Comparison of ENCODE assay signal across 6 cellular contexts in the genomic region with DNA sequence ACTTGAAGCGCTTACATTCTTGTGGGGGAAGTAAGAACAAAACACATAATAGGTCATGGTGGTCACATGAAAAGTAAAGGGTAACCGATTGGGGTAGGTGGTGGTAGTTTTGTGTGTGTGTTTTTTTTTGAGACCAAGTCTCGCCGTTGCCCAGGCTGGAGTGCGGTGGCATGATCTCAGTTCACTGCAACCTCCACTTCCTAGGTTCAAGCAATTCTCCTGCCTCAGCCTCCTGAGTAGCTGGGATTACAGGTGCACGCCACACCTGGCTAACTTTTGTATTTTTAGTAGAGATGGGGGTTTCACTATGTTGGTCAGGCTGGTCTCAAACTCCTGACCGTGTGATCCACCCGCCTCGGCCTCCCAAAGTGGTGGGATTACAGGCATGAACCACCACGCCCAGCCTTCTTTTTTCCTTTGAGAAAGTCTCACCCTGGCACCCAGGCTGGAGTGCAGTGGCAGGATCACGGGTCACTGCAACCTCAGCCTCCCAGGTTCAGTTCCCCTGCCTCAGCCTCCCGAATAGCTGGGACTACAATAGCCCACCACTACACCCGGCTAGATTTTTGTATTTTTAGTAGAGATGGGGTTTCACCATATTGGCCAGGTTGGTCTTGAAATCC. TPM values are rescaled to one million over a fixed set of nuclear protein-coding genes. Genes with fewer than 3 reads are reported as not detected.
DNase-seq lines count a peak whose midpoint lies in the region; ATAC-seq, FAIRE-seq and TF ChIP-seq lines count a peak whose summit lies in the region.
"Not testable (repeated sequence)": the region's sequence is repeated elsewhere in the genome, so short reads cannot be mapped to it uniquely, and the experiment has no call there.
"Had no signal": no experiment of that assay in that cellular context is flagged by ENCODE, and none has a peak within 500 bp of the region (broad histone marks: within the 10 kb centered on the region; RNA-seq: fewer than 3 reads in every experiment).

No MANE protein-coding gene starts in this region.

- TF ChIP-seq POLR2A in GM12892 (IDR thresholded peaks at IDR 0.05; ENCODE audit: low read depth, low read length), result peak; percentile 28

- intact Hi-C loops in left colon (cut with DNase I, micrococcal nuclease), result not testable (repeated sequence)

- DNase-seq in GM12892 (ENCODE audit: insufficient read length); left colon: not testable (repeated sequence)
- DNase-seq in MV-4-11 (lab: John Stamatoyannopoulos, UW), result peak; percentile 47
- peak; percentile 36 for DNase-seq in UCSD-AML1 (lab: John Stamatoyannopoulos, UW; ENCODE audit: unreplicated experiment)
- peak; percentile 35 for DNase-seq in activated naive CD4-positive, alpha-beta T cell treated with anti-CD3 and anti-CD28 coated beads, Interleukin-2, amount 50 U/mL, for 16 hours

- ATAC-seq in left colon, result peak; percentile 7

- not testable (repeated sequence) for FAIRE-seq in GM12892 (lab: Jason Lieb, UNC)

RNA-seq across cellular contexts. Expression of a gene that starts 5.5 kb away (rescaled TPM):
- polyA plus RNA-seq in GM12892 (2012; ENCODE audit: missing spikeins), result 977 TPM
- 100 to 1,000 TPM; 241 to 261 TPM for total RNA-seq in left colon

RNA-seq across cellular contexts. Expression of a gene that starts 5.9 kb away (rescaled TPM):
- 2.4 TPM for polyA plus RNA-seq in GM12892 (2012; ENCODE audit: missing spikeins)
- 1 to 10 TPM; 7.1 to 8.4 TPM for total RNA-seq in left colon

RNA-seq across cellular contexts. Expression of a gene that starts 37.6 kb away (rescaled TPM):
- polyA plus RNA-seq in GM12892 (2012; ENCODE audit: missing spikeins), result 11.9 TPM
- total RNA-seq in left colon, result 1 to 10 TPM; 3.2 to 6.8 TPM

RNA-seq across cellular contexts. Expression of a gene that starts 37.8 kb away (rescaled TPM):
- 29.2 TPM for polyA plus RNA-seq in GM12892 (2012; ENCODE audit: missing spikeins)
- 10 to 100 TPM; 24.3 to 27.4 TPM for total RNA-seq in left colon

RNA-seq across cellular contexts. Expression of a gene that starts 54.9 kb away (rescaled TPM):
- polyA plus RNA-seq in GM12892 (2012; ENCODE audit: missing spikeins), result not detected
- total RNA-seq in left colon, result under 1 TPM in 1 of 2 donors, not detected in 1; 0.49 TPM
- total RNA-seq: dermis microvascular lymphatic vessel endothelial cell had no signal
